24 cellular contexts compared by ENCODE assay signal in the genomic region with DNA sequence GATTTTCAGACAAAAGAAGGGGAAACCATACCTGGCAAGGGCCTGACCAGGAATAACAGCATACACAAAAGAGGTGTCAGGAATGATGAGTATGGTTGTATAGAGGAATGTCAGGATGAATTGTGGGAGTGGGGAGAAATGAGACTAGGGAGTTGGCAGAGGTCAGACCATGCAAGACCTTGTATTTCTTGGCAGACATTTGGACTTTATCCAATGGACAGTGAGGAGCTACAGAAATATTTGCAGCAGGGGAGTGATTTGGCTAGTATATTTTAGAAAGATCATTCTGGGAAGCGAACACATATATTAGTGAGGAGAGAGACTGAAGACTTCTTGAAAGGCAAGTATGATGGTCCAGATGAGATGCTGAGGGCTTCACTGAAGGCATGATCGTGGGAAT. TPM values are rescaled to one million over a fixed set of nuclear protein-coding genes. Genes with fewer than 3 reads are reported as not detected.
A peak's percentile ranks its signal among the peaks of the same experiment; 100 is the strongest.
DNase-seq lines count a peak whose midpoint lies in the region; ATAC-seq and TF ChIP-seq lines count a peak whose summit lies in the region.
"Had no signal": no experiment of that assay in that cellular context is flagged by ENCODE, and none has a peak within 500 bp of the region (broad histone marks: within the 10 kb centered on the region; RNA-seq: fewer than 3 reads in every experiment).

No MANE protein-coding gene starts in this region.

- POLR2A ChIA-PET in PC-3 (lab: Charles Lee; ENCODE audit: unreplicated experiment): no interaction called here
- POLR2A ChIA-PET in activated CD4-positive, alpha-beta memory T cell treated with anti-CD3 and anti-CD28 coated beads, Interleukin-2, amount 10 ng/mL, durations not matched to agents 7 days and 5 days (lab: Charles Lee): no interaction called here

- H3K9me3 ChIP-seq in PC-3 (ENCODE audit: low read length): no peaks in the 10 kb centered on the region
- H3K9me3 ChIP-seq in esophagus squamous epithelium: no peaks in the 10 kb centered on the region
- H3K9me3 ChIP-seq: SJCRH30, tibial nerve had no signal

- CTCF ChIA-PET in PC-3 (lab: Charles Lee): no interaction called here
- CTCF ChIA-PET in activated CD4-positive, alpha-beta memory T cell treated with anti-CD3 and anti-CD28 coated beads, Interleukin-2, amount 10 ng/mL, durations not matched to agents 7 days and 5 days (lab: Charles Lee): no interaction called here

- no peak overlapping the region for H3K4me3 Mint-ChIP-seq in activated T-cell treated with anti-CD3 and anti-CD28 coated beads, Interleukin-2, amount 50 U/mL, for 72 hours
- no peak overlapping the region for H3K4me3 Mint-ChIP-seq in brain
- no peak overlapping the region for H3K4me3 Mint-ChIP-seq in progenitor cell of endocrine pancreas (ENCODE audit: low read depth)
- H3K4me3 Mint-ChIP-seq in activated CD4-positive, alpha-beta memory T cell treated with anti-CD3 and anti-CD28 coated beads, Interleukin-2, amount 10 ng/mL, durations not matched to agents 7 days and 5 days: no peak overlapping the region
- H3K4me3 Mint-ChIP-seq: B cell had no signal

- no peaks in the 10 kb centered on the region for H3K9me3 Mint-ChIP-seq in activated T-cell treated with anti-CD3 and anti-CD28 coated beads, Interleukin-2, amount 50 U/mL, for 72 hours
- H3K9me3 Mint-ChIP-seq in brain (no peaks in the 10 kb centered on the region), progenitor cell of endocrine pancreas (ENCODE audit: low read depth) (no peaks in the 10 kb centered on the region)
- no peaks in the 10 kb centered on the region for H3K9me3 Mint-ChIP-seq in activated CD4-positive, alpha-beta memory T cell treated with anti-CD3 and anti-CD28 coated beads, Interleukin-2, amount 10 ng/mL, durations not matched to agents 7 days and 5 days

- H3K27ac Mint-ChIP-seq in activated T-cell treated with anti-CD3 and anti-CD28 coated beads, Interleukin-2, amount 50 U/mL, for 72 hours: peak overlapping the region; percentile 13
- H3K27ac Mint-ChIP-seq in brain (peak overlapping the region in 3 of 5 experiments; percentile 10 to 29 (median 23)), progenitor cell of endocrine pancreas (peak overlapping the region; percentile 39)
- no peak overlapping the region for H3K27ac Mint-ChIP-seq in activated CD4-positive, alpha-beta memory T cell treated with anti-CD3 and anti-CD28 coated beads, Interleukin-2, amount 10 ng/mL, durations not matched to agents 7 days and 5 days
- H3K27ac Mint-ChIP-seq: B cell had no signal

- H2AFZ ChIP-seq in PC-3 (ENCODE audit: low read length): no peak overlapping the region

- no peak for ATAC-seq in activated T-cell treated with anti-CD3 and anti-CD28 coated beads, Interleukin-2, amount 50 U/mL, for 72 hours (replicated peaks in 1 of 2)
- ATAC-seq in PC-3: no peak
- ATAC-seq: activated CD4-positive, CD25-positive, alpha-beta regulatory T cell treated with anti-CD3 and anti-CD28 coated beads, Interleukin-2, amount 50 U/mL, for 24 hours; left lobe of liver had no signal

- TF ChIP-seq CTCF in PC-3 (conservative IDR thresholded peaks at IDR 0.05; ENCODE audit: low read depth, low read length) (no peak), brain (conservative IDR thresholded peaks at IDR 0.05) (no peak), progenitor cell of endocrine pancreas (IDR thresholded peaks at IDR 0.05; ENCODE audit: unreplicated experiment) (no peak), esophagus squamous epithelium (IDR thresholded peaks at IDR 0.05) (no peak)

- no peak overlapping the region for H3K4me2 ChIP-seq in PC-3 (ENCODE audit: low read length)

- no peaks in the 10 kb centered on the region for H3K4me1 ChIP-seq in PC-3 (ENCODE audit: insufficient read depth, low read length)
- H3K4me1 ChIP-seq in esophagus squamous epithelium: peaks cover 0 to 14% (median 6%) of the 10 kb centered on the region in 3 donors
- H3K4me1 ChIP-seq: SJCRH30 had no signal

- H3K9me2 ChIP-seq in PC-3 (replicated peaks; ENCODE audit: low read length): no peaks in the 10 kb centered on the region

- H3F3A ChIP-seq in PC-3 (ENCODE audit: low read length, unreplicated experiment): no peaks in the 10 kb centered on the region

- peaks cover 45% of the 10 kb centered on the region for H3K79me2 ChIP-seq in PC-3 (ENCODE audit: low read length)

- no peaks in the 10 kb centered on the region for H3K27me3 ChIP-seq in PC-3 (ENCODE audit: low read length)
- no peaks in the 10 kb centered on the region for H3K27me3 ChIP-seq in esophagus squamous epithelium
- H3K27me3 ChIP-seq: SJCRH30, tibial nerve had no signal

- H4K20me1 ChIP-seq in PC-3 (ENCODE audit: low read length): peaks cover 4% of the 10 kb centered on the region

- 94 to 98% methylated on average over 2 of the region's 2 CpGs for WGBS in esophagus squamous epithelium, 2 donors

- TF ChIP-seq POLR2A in esophagus squamous epithelium (IDR thresholded peaks at IDR 0.05): no peak

- no peaks in the 10 kb centered on the region for H3K27me3 Mint-ChIP-seq in activated T-cell treated with anti-CD3 and anti-CD28 coated beads, Interleukin-2, amount 50 U/mL, for 72 hours (ENCODE audit: low read depth)
- H3K27me3 Mint-ChIP-seq in brain (no peaks in the 10 kb centered on the region), progenitor cell of endocrine pancreas (no peaks in the 10 kb centered on the region)
- H3K27me3 Mint-ChIP-seq in activated CD4-positive, alpha-beta memory T cell treated with anti-CD3 and anti-CD28 coated beads, Interleukin-2, amount 10 ng/mL, durations not matched to agents 7 days and 5 days: no peaks in the 10 kb centered on the region
- H3K27me3 Mint-ChIP-seq: B cell had no signal

- intact Hi-C loops in PC-3 (cut with micrococcal nuclease) (no loop called here), esophagus squamous epithelium (cut with DNase I) (no loop called here)

- no peak overlapping the region for H3K27ac ChIP-seq in PC-3 (ENCODE audit: low read length)
- no peak overlapping the region for H3K27ac ChIP-seq in esophagus squamous epithelium
- H3K27ac ChIP-seq: SJCRH30, tibial nerve had no signal

- H3K9ac ChIP-seq in PC-3 (ENCODE audit: low read length): no peak overlapping the region

- H3K4me1 Mint-ChIP-seq in activated T-cell treated with anti-CD3 and anti-CD28 coated beads, Interleukin-2, amount 50 U/mL, for 72 hours (ENCODE audit: low read depth): peaks cover 7% of the 10 kb centered on the region
- H3K4me1 Mint-ChIP-seq in brain (peaks cover 14% of the 10 kb centered on the region), progenitor cell of endocrine pancreas (ENCODE audit: low read depth) (peaks cover 12% of the 10 kb centered on the region)
- peaks cover 12% of the 10 kb centered on the region for H3K4me1 Mint-ChIP-seq in activated CD4-positive, alpha-beta memory T cell treated with anti-CD3 and anti-CD28 coated beads, Interleukin-2, amount 10 ng/mL, durations not matched to agents 7 days and 5 days

- TSS peak; percentile 16 for BruUV-seq in PC-3 (replicated peaks; lab: Mats Ljungman, UMichigan)

- H3K36me3 ChIP-seq in PC-3 (ENCODE audit: low read depth, low read length): peaks cover 26% of the 10 kb centered on the region
- H3K36me3 ChIP-seq in esophagus squamous epithelium: peaks cover 0 to 69% (median 15%) of the 10 kb centered on the region in 3 donors

- DNase-seq in activated T-cell treated with anti-CD3 and anti-CD28 coated beads, Interleukin-2, amount 50 U/mL, for 72 hours: no peak
- DNase-seq in activated T-cell treated with anti-CD3 and anti-CD28 coated beads, Interleukin-2, amount 50 U/mL, for 48 hours: no peak
- DNase-seq in PC-3 (no peak), progenitor cell of endocrine pancreas (ENCODE audit: low spot score, unreplicated experiment) (no peak), DMS153 (lab: John Stamatoyannopoulos, UW) (no peak), esophagus squamous epithelium (lab: John Stamatoyannopoulos, UW) (no peak)
- no peak for DNase-seq in activated CD4-positive, alpha-beta memory T cell treated with anti-CD3 and anti-CD28 coated beads, Interleukin-2, amount 10 ng/mL, durations not matched to agents 7 days and 5 days
- DNase-seq: activated naive CD4-positive, alpha-beta T cell treated with Interleukin-2 at 50 U/mL for 16 hours; activated T-cell treated with anti-CD3 and anti-CD28 coated beads, Interleukin-2, amount 50 U/mL, for 1 hour; anterior cingulate cortex; central memory CD4-positive, alpha-beta T cell; dermis blood vessel endothelial cell; GDM1; hypothalamus; mesenchymal stem cell; NCI-H1417 treated with DMSO at 0.1 percent for 48 hours; NCI-H2081; NCI-H748 treated with DMSO at 0.1 percent for 48 hours; SJCRH30 had no signal

- H3K36me3 Mint-ChIP-seq in activated T-cell treated with anti-CD3 and anti-CD28 coated beads, Interleukin-2, amount 50 U/mL, for 72 hours (ENCODE audit: insufficient read depth in 2 of 2): peaks cover 9 to 16% of the 10 kb centered on the region in 2 donors
- peaks cover 74% of the 10 kb centered on the region for H3K36me3 Mint-ChIP-seq in brain
- peaks cover 26% of the 10 kb centered on the region for H3K36me3 Mint-ChIP-seq in progenitor cell of endocrine pancreas (ENCODE audit: insufficient read depth)
- H3K36me3 Mint-ChIP-seq in activated CD4-positive, alpha-beta memory T cell treated with anti-CD3 and anti-CD28 coated beads, Interleukin-2, amount 10 ng/mL, durations not matched to agents 7 days and 5 days (ENCODE audit: low read depth): peaks cover 53% of the 10 kb centered on the region

- H3K4me3 ChIP-seq in PC-3 (ENCODE audit: low read length) (no peak overlapping the region), esophagus squamous epithelium (no peak overlapping the region)
- H3K4me3 ChIP-seq: SJCRH30, tibial nerve had no signal

RNA-seq across cellular contexts. Expression of a gene that starts 25.4 kb away (rescaled TPM):
- under 1 TPM; 0.46 TPM for total RNA-seq in activated T-cell treated with anti-CD3 and anti-CD28 coated beads, Interleukin-2, amount 50 U/mL, for 72 hours
- total RNA-seq in PC-3 (2014; rRNA removed) (2.4 and 6.9 TPM in 2 replicates), progenitor cell of endocrine pancreas (122 TPM in 2 replicates), esophagus squamous epithelium (1 to 10 TPM; 1.8 to 4.2 (median 2.7) TPM)
- polyA plus RNA-seq in brain (ENCODE audit: insufficient read depth, low read depth, low replicate concordance): 18.0 TPM
- under 1 TPM; 0.20 TPM for total RNA-seq in activated CD4-positive, alpha-beta memory T cell treated with anti-CD3 and anti-CD28 coated beads, Interleukin-2, amount 10 ng/mL, durations not matched to agents 7 days and 5 days

RNA-seq across cellular contexts. Expression of a gene that starts 43.4 kb away (rescaled TPM):
- total RNA-seq in activated T-cell treated with anti-CD3 and anti-CD28 coated beads, Interleukin-2, amount 50 U/mL, for 72 hours: 10 to 100 TPM; 33.5 to 39.5 TPM
- total RNA-seq in PC-3 (2014; rRNA removed) (12.3 and 13.0 TPM in 2 replicates), progenitor cell of endocrine pancreas (40.0 and 40.5 TPM in 2 replicates), esophagus squamous epithelium (10 to 100 TPM in 3 of 4 donors, 1 to 10 TPM in 1; 8.0 to 12.2 (median 10.3) TPM)
- polyA plus RNA-seq in brain (ENCODE audit: insufficient read depth, low read depth, low replicate concordance): 19.9 TPM
- 10 to 100 TPM; 36.6 to 38.0 TPM for total RNA-seq in activated CD4-positive, alpha-beta memory T cell treated with anti-CD3 and anti-CD28 coated beads, Interleukin-2, amount 10 ng/mL, durations not matched to agents 7 days and 5 days

Comparison
In these comparisons a context has a peak if more than half of its experiments do, and no peak if none do; other contexts are left out.
1. RNA of a gene that starts 25.4 kb away (total RNA-seq): 122 TPM in progenitor cell of endocrine pancreas; 1.8 to 4.2 TPM in esophagus squamous epithelium, 2.4 to 6.9 TPM in PC-3, 0.46 TPM in activated T-cell treated with anti-CD3 and anti-CD28 coated beads, Interleukin-2, amount 50 U/mL, for 72 hours and 0.20 TPM in activated CD4-positive, alpha-beta memory T cell treated with anti-CD3 and anti-CD28 coated beads, Interleukin-2, amount 10 ng/mL, durations not matched to agents 7 days and 5 days; every median in the first group is over 10 times any median in the second.